In the genomic region with DNA sequence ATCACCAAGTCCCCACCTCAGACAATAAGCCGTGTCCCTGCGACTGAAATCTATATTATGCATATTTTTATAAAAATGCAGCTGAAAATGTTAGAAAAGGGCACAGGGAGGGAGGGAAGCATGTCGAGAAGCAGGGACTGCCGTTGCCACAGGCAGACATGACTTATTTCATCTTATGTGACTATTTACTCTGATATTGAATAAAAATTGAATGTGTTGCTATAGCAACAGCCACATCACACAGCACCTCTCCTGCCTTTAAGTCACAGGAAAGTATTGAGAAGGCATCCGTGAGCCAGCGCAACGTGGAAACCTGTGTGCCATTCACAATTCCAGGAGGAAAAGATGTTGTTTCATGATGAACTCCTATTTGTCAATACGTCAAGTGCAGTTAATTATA, we compare ENCODE assay signal across 2 cellular contexts.
TF ChIP-seq lines count a peak whose summit lies in the region.

No MANE protein-coding gene starts in this region.

TF ChIP-seq in H1, 55 proteins besides CTCF, POLR2A, EP300 and RAD21 (continued from another document):
- TF ChIP-seq, protein P1, sequence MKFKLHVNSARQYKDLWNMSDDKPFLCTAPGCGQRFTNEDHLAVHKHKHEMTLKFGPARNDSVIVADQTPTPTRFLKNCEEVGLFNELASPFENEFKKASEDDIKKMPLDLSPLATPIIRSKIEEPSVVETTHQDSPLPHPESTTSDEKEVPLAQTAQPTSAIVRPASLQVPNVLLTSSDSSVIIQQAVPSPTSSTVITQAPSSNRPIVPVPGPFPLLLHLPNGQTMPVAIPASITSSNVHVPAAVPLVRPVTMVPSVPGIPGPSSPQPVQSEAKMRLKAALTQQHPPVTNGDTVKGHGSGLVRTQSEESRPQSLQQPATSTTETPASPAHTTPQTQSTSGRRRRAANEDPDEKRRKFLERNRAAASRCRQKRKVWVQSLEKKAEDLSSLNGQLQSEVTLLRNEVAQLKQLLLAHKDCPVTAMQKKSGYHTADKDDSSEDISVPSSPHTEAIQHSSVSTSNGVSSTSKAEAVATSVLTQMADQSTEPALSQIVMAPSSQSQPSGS (IDR thresholded peaks at IDR 0.05; ENCODE audit: low read length): no peak
- TF ChIP-seq RXRA (IDR thresholded peaks at IDR 0.05; ENCODE audit: insufficient read depth, low read depth, low read length) (no peak), ASH2L (IDR thresholded peaks at IDR 0.05; ENCODE audit: low read length) (no peak), NRF1 (IDR thresholded peaks at IDR 0.05; ENCODE audit: low read depth, low read length) (no peak), CHD2 (IDR thresholded peaks at IDR 0.05; ENCODE audit: low read length) (no peak), EGR1 (IDR thresholded peaks at IDR 0.05; ENCODE audit: borderline replicate concordance, low read depth, low read length) (no peak)
- TF ChIP-seq, protein P2, sequence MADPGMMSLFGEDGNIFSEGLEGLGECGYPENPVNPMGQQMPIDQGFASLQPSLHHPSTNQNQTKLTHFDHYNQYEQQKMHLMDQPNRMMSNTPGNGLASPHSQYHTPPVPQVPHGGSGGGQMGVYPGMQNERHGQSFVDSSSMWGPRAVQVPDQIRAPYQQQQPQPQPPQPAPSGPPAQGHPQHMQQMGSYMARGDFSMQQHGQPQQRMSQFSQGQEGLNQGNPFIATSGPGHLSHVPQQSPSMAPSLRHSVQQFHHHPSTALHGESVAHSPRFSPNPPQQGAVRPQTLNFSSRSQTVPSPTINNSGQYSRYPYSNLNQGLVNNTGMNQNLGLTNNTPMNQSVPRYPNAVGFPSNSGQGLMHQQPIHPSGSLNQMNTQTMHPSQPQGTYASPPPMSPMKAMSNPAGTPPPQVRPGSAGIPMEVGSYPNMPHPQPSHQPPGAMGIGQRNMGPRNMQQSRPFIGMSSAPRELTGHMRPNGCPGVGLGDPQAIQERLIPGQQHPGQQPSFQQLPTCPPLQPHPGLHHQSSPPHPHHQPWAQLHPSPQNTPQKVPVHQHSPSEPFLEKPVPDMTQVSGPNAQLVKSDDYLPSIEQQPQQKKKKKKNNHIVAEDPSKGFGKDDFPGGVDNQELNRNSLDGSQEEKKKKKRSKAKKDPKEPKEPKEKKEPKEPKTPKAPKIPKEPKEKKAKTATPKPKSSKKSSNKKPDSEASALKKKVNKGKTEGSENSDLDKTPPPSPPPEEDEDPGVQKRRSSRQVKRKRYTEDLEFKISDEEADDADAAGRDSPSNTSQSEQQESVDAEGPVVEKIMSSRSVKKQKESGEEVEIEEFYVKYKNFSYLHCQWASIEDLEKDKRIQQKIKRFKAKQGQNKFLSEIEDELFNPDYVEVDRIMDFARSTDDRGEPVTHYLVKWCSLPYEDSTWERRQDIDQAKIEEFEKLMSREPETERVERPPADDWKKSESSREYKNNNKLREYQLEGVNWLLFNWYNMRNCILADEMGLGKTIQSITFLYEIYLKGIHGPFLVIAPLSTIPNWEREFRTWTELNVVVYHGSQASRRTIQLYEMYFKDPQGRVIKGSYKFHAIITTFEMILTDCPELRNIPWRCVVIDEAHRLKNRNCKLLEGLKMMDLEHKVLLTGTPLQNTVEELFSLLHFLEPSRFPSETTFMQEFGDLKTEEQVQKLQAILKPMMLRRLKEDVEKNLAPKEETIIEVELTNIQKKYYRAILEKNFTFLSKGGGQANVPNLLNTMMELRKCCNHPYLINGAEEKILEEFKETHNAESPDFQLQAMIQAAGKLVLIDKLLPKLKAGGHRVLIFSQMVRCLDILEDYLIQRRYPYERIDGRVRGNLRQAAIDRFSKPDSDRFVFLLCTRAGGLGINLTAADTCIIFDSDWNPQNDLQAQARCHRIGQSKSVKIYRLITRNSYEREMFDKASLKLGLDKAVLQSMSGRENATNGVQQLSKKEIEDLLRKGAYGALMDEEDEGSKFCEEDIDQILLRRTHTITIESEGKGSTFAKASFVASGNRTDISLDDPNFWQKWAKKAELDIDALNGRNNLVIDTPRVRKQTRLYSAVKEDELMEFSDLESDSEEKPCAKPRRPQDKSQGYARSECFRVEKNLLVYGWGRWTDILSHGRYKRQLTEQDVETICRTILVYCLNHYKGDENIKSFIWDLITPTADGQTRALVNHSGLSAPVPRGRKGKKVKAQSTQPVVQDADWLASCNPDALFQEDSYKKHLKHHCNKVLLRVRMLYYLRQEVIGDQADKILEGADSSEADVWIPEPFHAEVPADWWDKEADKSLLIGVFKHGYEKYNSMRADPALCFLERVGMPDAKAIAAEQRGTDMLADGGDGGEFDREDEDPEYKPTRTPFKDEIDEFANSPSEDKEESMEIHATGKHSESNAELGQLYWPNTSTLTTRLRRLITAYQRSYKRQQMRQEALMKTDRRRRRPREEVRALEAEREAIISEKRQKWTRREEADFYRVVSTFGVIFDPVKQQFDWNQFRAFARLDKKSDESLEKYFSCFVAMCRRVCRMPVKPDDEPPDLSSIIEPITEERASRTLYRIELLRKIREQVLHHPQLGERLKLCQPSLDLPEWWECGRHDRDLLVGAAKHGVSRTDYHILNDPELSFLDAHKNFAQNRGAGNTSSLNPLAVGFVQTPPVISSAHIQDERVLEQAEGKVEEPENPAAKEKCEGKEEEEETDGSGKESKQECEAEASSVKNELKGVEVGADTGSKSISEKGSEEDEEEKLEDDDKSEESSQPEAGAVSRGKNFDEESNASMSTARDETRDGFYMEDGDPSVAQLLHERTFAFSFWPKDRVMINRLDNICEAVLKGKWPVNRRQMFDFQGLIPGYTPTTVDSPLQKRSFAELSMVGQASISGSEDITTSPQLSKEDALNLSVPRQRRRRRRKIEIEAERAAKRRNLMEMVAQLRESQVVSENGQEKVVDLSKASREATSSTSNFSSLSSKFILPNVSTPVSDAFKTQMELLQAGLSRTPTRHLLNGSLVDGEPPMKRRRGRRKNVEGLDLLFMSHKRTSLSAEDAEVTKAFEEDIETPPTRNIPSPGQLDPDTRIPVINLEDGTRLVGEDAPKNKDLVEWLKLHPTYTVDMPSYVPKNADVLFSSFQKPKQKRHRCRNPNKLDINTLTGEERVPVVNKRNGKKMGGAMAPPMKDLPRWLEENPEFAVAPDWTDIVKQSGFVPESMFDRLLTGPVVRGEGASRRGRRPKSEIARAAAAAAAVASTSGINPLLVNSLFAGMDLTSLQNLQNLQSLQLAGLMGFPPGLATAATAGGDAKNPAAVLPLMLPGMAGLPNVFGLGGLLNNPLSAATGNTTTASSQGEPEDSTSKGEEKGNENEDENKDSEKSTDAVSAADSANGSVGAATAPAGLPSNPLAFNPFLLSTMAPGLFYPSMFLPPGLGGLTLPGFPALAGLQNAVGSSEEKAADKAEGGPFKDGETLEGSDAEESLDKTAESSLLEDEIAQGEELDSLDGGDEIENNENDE (IDR thresholded peaks at IDR 0.05; ENCODE audit: insufficient replicate concordance, low read length): no peak

TF ChIP-seq in neural cell, 6 proteins besides CTCF, POLR2A, EP300 and RAD21 (continued from another document):
- TF ChIP-seq TAF1 (IDR thresholded peaks at IDR 0.05; ENCODE audit: low read depth) (peak; percentile 37), SMC3 (conservative IDR thresholded peaks at IDR 0.05; ENCODE audit: poor library complexity) (peak; percentile 44), POLR2AphosphoS5 (IDR thresholded peaks at IDR 0.05) (peak; percentile 50), MXI1 (conservative IDR thresholded peaks at IDR 0.05; ENCODE audit: poor library complexity, severe bottlenecking) (peak; percentile 51)
- TF ChIP-seq, protein P3, sequence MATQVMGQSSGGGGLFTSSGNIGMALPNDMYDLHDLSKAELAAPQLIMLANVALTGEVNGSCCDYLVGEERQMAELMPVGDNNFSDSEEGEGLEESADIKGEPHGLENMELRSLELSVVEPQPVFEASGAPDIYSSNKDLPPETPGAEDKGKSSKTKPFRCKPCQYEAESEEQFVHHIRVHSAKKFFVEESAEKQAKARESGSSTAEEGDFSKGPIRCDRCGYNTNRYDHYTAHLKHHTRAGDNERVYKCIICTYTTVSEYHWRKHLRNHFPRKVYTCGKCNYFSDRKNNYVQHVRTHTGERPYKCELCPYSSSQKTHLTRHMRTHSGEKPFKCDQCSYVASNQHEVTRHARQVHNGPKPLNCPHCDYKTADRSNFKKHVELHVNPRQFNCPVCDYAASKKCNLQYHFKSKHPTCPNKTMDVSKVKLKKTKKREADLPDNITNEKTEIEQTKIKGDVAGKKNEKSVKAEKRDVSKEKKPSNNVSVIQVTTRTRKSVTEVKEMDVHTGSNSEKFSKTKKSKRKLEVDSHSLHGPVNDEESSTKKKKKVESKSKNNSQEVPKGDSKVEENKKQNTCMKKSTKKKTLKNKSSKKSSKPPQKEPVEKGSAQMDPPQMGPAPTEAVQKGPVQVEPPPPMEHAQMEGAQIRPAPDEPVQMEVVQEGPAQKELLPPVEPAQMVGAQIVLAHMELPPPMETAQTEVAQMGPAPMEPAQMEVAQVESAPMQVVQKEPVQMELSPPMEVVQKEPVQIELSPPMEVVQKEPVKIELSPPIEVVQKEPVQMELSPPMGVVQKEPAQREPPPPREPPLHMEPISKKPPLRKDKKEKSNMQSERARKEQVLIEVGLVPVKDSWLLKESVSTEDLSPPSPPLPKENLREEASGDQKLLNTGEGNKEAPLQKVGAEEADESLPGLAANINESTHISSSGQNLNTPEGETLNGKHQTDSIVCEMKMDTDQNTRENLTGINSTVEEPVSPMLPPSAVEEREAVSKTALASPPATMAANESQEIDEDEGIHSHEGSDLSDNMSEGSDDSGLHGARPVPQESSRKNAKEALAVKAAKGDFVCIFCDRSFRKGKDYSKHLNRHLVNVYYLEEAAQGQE (IDR thresholded peaks at IDR 0.05; ENCODE audit: borderline replicate concordance): peak; percentile 70
